Comparison of ENCODE assay signal across 17 cellular contexts in genomic region chr15:65766422-65767263, GRCh38. TPM values are rescaled to one million over a fixed set of nuclear protein-coding genes. Genes with fewer than 3 reads are reported as not detected.
DNase-seq lines count a peak whose midpoint lies in the region; ATAC-seq and TF ChIP-seq lines count a peak whose summit lies in the region.
"Had no signal": no experiment of that assay in that cellular context is flagged by ENCODE, and none has a peak within 500 bp of the region (broad histone marks: within the 10 kb centered on the region; RNA-seq: fewer than 3 reads in every experiment).

No MANE protein-coding gene starts in this region.

- TF ChIP-seq EP300 in upper lobe of left lung (IDR thresholded peaks at IDR 0.05) = no peak
- TF ChIP-seq EP300 in gastroesophageal sphincter (IDR thresholded peaks at IDR 0.05) = no peak

- WGBS in upper lobe of left lung, 2 donors = 70 to 74% methylated on average over 3 of the region's 3 CpGs
- 45 to 49% methylated on average over 3 of the region's 3 CpGs for WGBS in gastroesophageal sphincter (ENCODE audit: low coverage in 1 of 2), 2 donors

- H3K9ac ChIP-seq in rectal smooth muscle tissue (ENCODE audit: low read length) = no peak overlapping the region

- no peaks in the 10 kb centered on the region for H3K27me3 ChIP-seq in rectal smooth muscle tissue (ENCODE audit: control insufficient read depth, insufficient read depth, low read length)
- no peaks in the 10 kb centered on the region for H3K27me3 ChIP-seq in upper lobe of left lung
- H3K27me3 ChIP-seq in gastroesophageal sphincter = no peaks in the 10 kb centered on the region

- ATAC-seq in upper lobe of left lung (ENCODE audit: low FRiP score in 2 of 2) (no peak), gastroesophageal sphincter (no peak)
- ATAC-seq: CD8-positive, alpha-beta T cell had no signal

- DNase-seq in NCI-H1417 (lab: John Stamatoyannopoulos, UW) (peak in 2 of 3 experiments; percentile 3 to 37), NCI-H1417 treated with DMSO at 0.1 percent for 48 hours (lab: John Stamatoyannopoulos, UW) (no peak), NCI-H774 (lab: John Stamatoyannopoulos, UW) (peak; percentile 12), fibroblast of mammary gland (ENCODE audit: low read depth) (peak; percentile 12), upper lobe of left lung (no peak), DMS79 (lab: John Stamatoyannopoulos, UW) (no peak)
- DNase-seq: 8988T; CD8-positive, alpha-beta T cell; H9; hypothalamus; Kasumi-1; lower lobe of right lung; NCI-H1930; SW 1271 had no signal

- H3K4me3 ChIP-seq in fibroblast of mammary gland (ENCODE audit: control insufficient read depth, low read depth, low read length) = no peak overlapping the region
- no peak overlapping the region for H3K4me3 ChIP-seq in rectal smooth muscle tissue (ENCODE audit: low read length)
- H3K4me3 ChIP-seq in upper lobe of left lung = no peak overlapping the region
- H3K4me3 ChIP-seq in gastroesophageal sphincter = no peak overlapping the region
- H3K4me3 ChIP-seq: lower lobe of right lung, smooth muscle cell had no signal

- TF ChIP-seq CTCF in fibroblast of mammary gland (conservative IDR thresholded peaks at IDR 0.05; ENCODE audit: control insufficient read depth, insufficient read depth, low read depth, low read length) (no peak), upper lobe of left lung (IDR thresholded peaks at IDR 0.05) (no peak), gastroesophageal sphincter (IDR thresholded peaks at IDR 0.05) (no peak)

- H3K4me1 ChIP-seq in rectal smooth muscle tissue (ENCODE audit: control insufficient read depth, insufficient read depth, low read length) (peaks cover 3% of the 10 kb centered on the region), upper lobe of left lung (peaks cover 5 to 44% (median 27%) of the 10 kb centered on the region in 4 donors), gastroesophageal sphincter (peaks cover 0 to 52% (median 8%) of the 10 kb centered on the region in 3 donors)

- no peaks in the 10 kb centered on the region for H3K9me3 ChIP-seq in upper lobe of left lung
- H3K9me3 ChIP-seq in gastroesophageal sphincter = no peaks in the 10 kb centered on the region
- H3K9me3 ChIP-seq: lower lobe of right lung had no signal

- H3K36me3 ChIP-seq in rectal smooth muscle tissue (ENCODE audit: control insufficient read depth, insufficient read depth, low read length) (no peaks in the 10 kb centered on the region), upper lobe of left lung (no peaks in the 10 kb centered on the region), gastroesophageal sphincter (no peaks in the 10 kb centered on the region)
- H3K36me3 ChIP-seq: lower lobe of right lung had no signal

- TF ChIP-seq POLR2A in upper lobe of left lung (IDR thresholded peaks at IDR 0.05) = no peak
- TF ChIP-seq POLR2A in gastroesophageal sphincter (IDR thresholded peaks at IDR 0.05) = no peak

- H3K27ac ChIP-seq in rectal smooth muscle tissue (ENCODE audit: low read depth, low read length) (peak overlapping the region; percentile 22), upper lobe of left lung (peak overlapping the region in 2 of 4 donors; percentile 27 to 35), gastroesophageal sphincter (peak overlapping the region in 1 of 4 donors; percentile 25)
- H3K27ac ChIP-seq: lower lobe of right lung had no signal

RNA-seq across cellular contexts. Expression of gene DENND4A, which starts 25.4 kb away (rescaled TPM):
- total RNA-seq in upper lobe of left lung = 10 to 100 TPM; 20.9 to 66.4 (median 30.8) TPM
- 10 to 100 TPM; 20.3 to 42.3 (median 33.7) TPM for total RNA-seq in gastroesophageal sphincter

Comparison
In these comparisons a context has a peak if more than half of its experiments do, and no peak if none do; other contexts are left out.
1. DNase-seq: peak in NCI-H1417 (2 of 3), NCI-H774 (single experiment) and fibroblast of mammary gland (single experiment); none in NCI-H1417 treated with DMSO at 0.1 percent for 48 hours (single experiment), upper lobe of left lung (0 of 2) and DMS79 (single experiment).